Comparison of ENCODE assay signal across 13 cellular contexts in genomic region chr17:4368341-4368740, GRCh38.
"Had no signal": no experiment of that assay in that cellular context is flagged by ENCODE, and none has a peak within 500 bp of the region (broad histone marks: within the 10 kb centered on the region; RNA-seq: fewer than 3 reads in every experiment).

No MANE protein-coding gene starts in this region.

- H3K36me3 ChIP-seq: pancreas, stomach, uterus had no signal

- ATAC-seq: activated naive CD4-positive, alpha-beta T cell treated with anti-CD3 and anti-CD28 coated beads, Interleukin-2, amount 50 U/mL, for 72 hours; left ventricle myocardium superior; pancreas had no signal

- H3K9me3 ChIP-seq: pancreas, stomach, uterus had no signal

- H3K4me3 ChIP-seq: hepatocyte, pancreas, stomach, uterus had no signal

- H3K27me3 ChIP-seq: hepatocyte, pancreas, stomach, uterus had no signal

- H3K27ac ChIP-seq: hepatocyte, pancreas, stomach, uterus had no signal

- H3K4me1 ChIP-seq: uterus had no signal

- H3K9me3 Mint-ChIP-seq: activated B cell treated with CpG ODN at 0.5 μM for 24 hours; activated naive CD4-positive, alpha-beta T cell treated with anti-CD3 and anti-CD28 coated beads, Interleukin-2, amount 50 U/mL, for 72 hours; central memory CD8-positive, alpha-beta T cell had no signal

- H3K27ac Mint-ChIP-seq: activated B cell treated with CpG ODN at 0.5 μM for 24 hours; activated naive CD4-positive, alpha-beta T cell treated with anti-CD3 and anti-CD28 coated beads, Interleukin-2, amount 50 U/mL, for 72 hours; brain had no signal

- FAIRE-seq: pancreas had no signal

- DNase-seq: activated B cell treated with CpG ODN at 0.5 μM for 24 hours; activated CD4-positive, alpha-beta T cell treated with anti-CD3 and anti-CD28 coated beads, Interleukin-2, amount 50 U/mL, for 1 hour; amniotic stem cell; dermis blood vessel endothelial cell; left ventricle myocardium superior; mesenchymal stem cell; pancreas; stomach; uterus had no signal

- H3K27me3 Mint-ChIP-seq: activated B cell treated with CpG ODN at 0.5 μM for 24 hours; central memory CD8-positive, alpha-beta T cell had no signal

- H3K4me2 ChIP-seq: hepatocyte had no signal

- H3K4me3 Mint-ChIP-seq: activated B cell treated with CpG ODN at 0.5 μM for 24 hours; brain; central memory CD8-positive, alpha-beta T cell had no signal

- H2AFZ ChIP-seq: hepatocyte had no signal
